1 cellular context compared by ENCODE assay signal in the genomic region with DNA sequence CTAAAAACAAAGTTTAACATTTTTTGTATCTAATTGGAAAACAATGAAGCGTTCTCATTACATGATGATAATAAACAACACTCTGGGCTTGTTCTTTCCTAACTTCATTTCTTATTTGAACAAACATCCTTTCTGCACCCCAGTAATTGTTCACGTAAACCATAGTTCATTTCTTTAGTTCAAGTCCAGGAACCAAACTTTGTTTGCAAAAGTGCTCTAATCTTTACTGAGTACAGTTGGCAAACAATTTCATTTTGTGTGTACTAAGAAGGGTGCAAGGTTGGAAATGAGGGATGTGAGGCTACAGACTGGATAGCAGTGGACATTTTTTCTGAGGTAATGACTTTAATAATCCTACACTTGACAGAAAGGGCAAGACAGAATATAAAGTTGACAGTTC.
A peak's percentile ranks its signal among the peaks of the same experiment; 100 is the strongest.
TF ChIP-seq lines count a peak whose summit lies in the region.

No MANE protein-coding gene starts in this region.

TF ChIP-seq in HepG2, 621 proteins besides CTCF, POLR2A, EP300 and RAD21 (continued from another document and continues in another):
- TF ChIP-seq ZNF546 (CRISPR knock-in tag; conservative IDR thresholded peaks at IDR 0.05) (no peak), NCOA2 (CRISPR knock-in tag; IDR thresholded peaks at IDR 0.05) (peak; percentile 62), FOXA1 (IDR thresholded peaks at IDR 0.05) (no peak), FOXA1 (CRISPR knock-in tag; IDR thresholded peaks at IDR 0.05) (peak; percentile 49; the same call in 1 of the 2 replicates), SMC3 (IDR thresholded peaks at IDR 0.05; ENCODE audit: low read length) (no peak), FOXJ3 (CRISPR knock-in tag; IDR thresholded peaks at IDR 0.05; ENCODE audit: borderline replicate concordance) (peak; percentile 79; the same call in 1 of the 2 replicates), SALL1 (CRISPR knock-in tag; IDR thresholded peaks at IDR 0.05) (peak; percentile 51; the same call in 1 of the 2 replicates), SATB2 (CRISPR knock-in tag; IDR thresholded peaks at IDR 0.05) (no peak), ZNF562 (CRISPR knock-in tag; IDR thresholded peaks at IDR 0.05; ENCODE audit: borderline replicate concordance) (no peak), SAP130 (CRISPR knock-in tag; IDR thresholded peaks at IDR 0.05; ENCODE audit: low read depth) (peak; percentile 31; the same call in 1 of the 2 replicates), ZNF850 (CRISPR knock-in tag; conservative IDR thresholded peaks at IDR 0.05) (no peak), TEAD3 (CRISPR knock-in tag; optimal IDR thresholded peaks at IDR 0.05; ENCODE audit: borderline replicate concordance) (no peak), FOXP1 (IDR thresholded peaks at IDR 0.05) (no peak), FOXP1 (CRISPR knock-in tag; IDR thresholded peaks at IDR 0.05) (peak; percentile 81; the same call in 1 of the 2 replicates), ELF3 (CRISPR knock-in tag; IDR thresholded peaks at IDR 0.05) (peak; percentile 40; the same call in 1 of the 2 replicates), IRX3 (CRISPR knock-in tag; IDR thresholded peaks at IDR 0.05; ENCODE audit: borderline replicate concordance, low read depth) (no peak), ZNF713 (CRISPR knock-in tag; IDR thresholded peaks at IDR 0.05) (no peak), KDM6A (CRISPR knock-in tag; IDR thresholded peaks at IDR 0.05; ENCODE audit: low read depth) (peak; percentile 43; the same call in 1 of the 2 replicates), BORCS8-MEF2B (CRISPR knock-in tag; IDR thresholded peaks at IDR 0.05) (no peak), MEF2D (CRISPR knock-in tag; IDR thresholded peaks at IDR 0.05) (no peak), FOXO1 (CRISPR knock-in tag; IDR thresholded peaks at IDR 0.05) (peak; percentile 30; the same call in 1 of the 2 replicates), ZNF616 (CRISPR knock-in tag; IDR thresholded peaks at IDR 0.05; ENCODE audit: low read depth) (no peak), SOX13 (IDR thresholded peaks at IDR 0.05) (peak; percentile 55; the same call in 1 of the 2 replicates), SOX13 (CRISPR knock-in tag; conservative IDR thresholded peaks at IDR 0.05 in 1 of 2, IDR thresholded peaks at IDR 0.05 in 1 of 2) (peak in 1 of 2 experiments; percentile 92; a peak in 2 of 4 replicates), CREM (IDR thresholded peaks at IDR 0.05) (peak; percentile 56; the same call in 1 of the 2 replicates), CREM (CRISPR knock-in tag; IDR thresholded peaks at IDR 0.05) (no peak), BCL6 (CRISPR knock-in tag; IDR thresholded peaks at IDR 0.05) (peak; percentile 80), ZNF235 (CRISPR knock-in tag; IDR thresholded peaks at IDR 0.05; ENCODE audit: borderline replicate concordance) (no peak), ATF1 (CRISPR knock-in tag; IDR thresholded peaks at IDR 0.05) (0 out of 2 replicates have a peak, but pooled peaks have one; percentile 17), EED (CRISPR knock-in tag; IDR thresholded peaks at IDR 0.05) (no peak)
- TF ChIP-seq, protein P1, sequence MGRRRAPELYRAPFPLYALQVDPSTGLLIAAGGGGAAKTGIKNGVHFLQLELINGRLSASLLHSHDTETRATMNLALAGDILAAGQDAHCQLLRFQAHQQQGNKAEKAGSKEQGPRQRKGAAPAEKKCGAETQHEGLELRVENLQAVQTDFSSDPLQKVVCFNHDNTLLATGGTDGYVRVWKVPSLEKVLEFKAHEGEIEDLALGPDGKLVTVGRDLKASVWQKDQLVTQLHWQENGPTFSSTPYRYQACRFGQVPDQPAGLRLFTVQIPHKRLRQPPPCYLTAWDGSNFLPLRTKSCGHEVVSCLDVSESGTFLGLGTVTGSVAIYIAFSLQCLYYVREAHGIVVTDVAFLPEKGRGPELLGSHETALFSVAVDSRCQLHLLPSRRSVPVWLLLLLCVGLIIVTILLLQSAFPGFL (CRISPR knock-in tag; IDR thresholded peaks at IDR 0.05) = no peak
- TF ChIP-seq, protein P2, sequence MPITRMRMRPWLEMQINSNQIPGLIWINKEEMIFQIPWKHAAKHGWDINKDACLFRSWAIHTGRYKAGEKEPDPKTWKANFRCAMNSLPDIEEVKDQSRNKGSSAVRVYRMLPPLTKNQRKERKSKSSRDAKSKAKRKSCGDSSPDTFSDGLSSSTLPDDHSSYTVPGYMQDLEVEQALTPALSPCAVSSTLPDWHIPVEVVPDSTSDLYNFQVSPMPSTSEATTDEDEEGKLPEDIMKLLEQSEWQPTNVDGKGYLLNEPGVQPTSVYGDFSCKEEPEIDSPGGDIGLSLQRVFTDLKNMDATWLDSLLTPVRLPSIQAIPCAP (CRISPR knock-in tag; IDR thresholded peaks at IDR 0.05; ENCODE audit: low read depth) = no peak
- TF ChIP-seq, protein P3, sequence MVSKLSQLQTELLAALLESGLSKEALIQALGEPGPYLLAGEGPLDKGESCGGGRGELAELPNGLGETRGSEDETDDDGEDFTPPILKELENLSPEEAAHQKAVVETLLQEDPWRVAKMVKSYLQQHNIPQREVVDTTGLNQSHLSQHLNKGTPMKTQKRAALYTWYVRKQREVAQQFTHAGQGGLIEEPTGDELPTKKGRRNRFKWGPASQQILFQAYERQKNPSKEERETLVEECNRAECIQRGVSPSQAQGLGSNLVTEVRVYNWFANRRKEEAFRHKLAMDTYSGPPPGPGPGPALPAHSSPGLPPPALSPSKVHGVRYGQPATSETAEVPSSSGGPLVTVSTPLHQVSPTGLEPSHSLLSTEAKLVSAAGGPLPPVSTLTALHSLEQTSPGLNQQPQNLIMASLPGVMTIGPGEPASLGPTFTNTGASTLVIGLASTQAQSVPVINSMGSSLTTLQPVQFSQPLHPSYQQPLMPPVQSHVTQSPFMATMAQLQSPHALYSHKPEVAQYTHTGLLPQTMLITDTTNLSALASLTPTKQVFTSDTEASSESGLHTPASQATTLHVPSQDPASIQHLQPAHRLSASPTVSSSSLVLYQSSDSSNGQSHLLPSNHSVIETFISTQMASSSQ (IDR thresholded peaks at IDR 0.05; ENCODE audit: low read depth) = no peak
- TF ChIP-seq, protein P3 (CRISPR knock-in tag; IDR thresholded peaks at IDR 0.05; ENCODE audit: borderline replicate concordance) = no peak
- TF ChIP-seq, protein P4, sequence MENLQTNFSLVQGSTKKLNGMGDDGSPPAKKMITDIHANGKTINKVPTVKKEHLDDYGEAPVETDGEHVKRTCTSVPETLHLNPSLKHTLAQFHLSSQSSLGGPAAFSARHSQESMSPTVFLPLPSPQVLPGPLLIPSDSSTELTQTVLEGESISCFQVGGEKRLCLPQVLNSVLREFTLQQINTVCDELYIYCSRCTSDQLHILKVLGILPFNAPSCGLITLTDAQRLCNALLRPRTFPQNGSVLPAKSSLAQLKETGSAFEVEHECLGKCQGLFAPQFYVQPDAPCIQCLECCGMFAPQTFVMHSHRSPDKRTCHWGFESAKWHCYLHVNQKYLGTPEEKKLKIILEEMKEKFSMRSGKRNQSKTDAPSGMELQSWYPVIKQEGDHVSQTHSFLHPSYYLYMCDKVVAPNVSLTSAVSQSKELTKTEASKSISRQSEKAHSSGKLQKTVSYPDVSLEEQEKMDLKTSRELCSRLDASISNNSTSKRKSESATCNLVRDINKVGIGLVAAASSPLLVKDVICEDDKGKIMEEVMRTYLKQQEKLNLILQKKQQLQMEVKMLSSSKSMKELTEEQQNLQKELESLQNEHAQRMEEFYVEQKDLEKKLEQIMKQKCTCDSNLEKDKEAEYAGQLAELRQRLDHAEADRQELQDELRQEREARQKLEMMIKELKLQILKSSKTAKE (CRISPR knock-in tag; IDR thresholded peaks at IDR 0.05; ENCODE audit: borderline replicate concordance) = peak; percentile 58; the same call in 1 of the 2 replicates
- TF ChIP-seq, protein P5, sequence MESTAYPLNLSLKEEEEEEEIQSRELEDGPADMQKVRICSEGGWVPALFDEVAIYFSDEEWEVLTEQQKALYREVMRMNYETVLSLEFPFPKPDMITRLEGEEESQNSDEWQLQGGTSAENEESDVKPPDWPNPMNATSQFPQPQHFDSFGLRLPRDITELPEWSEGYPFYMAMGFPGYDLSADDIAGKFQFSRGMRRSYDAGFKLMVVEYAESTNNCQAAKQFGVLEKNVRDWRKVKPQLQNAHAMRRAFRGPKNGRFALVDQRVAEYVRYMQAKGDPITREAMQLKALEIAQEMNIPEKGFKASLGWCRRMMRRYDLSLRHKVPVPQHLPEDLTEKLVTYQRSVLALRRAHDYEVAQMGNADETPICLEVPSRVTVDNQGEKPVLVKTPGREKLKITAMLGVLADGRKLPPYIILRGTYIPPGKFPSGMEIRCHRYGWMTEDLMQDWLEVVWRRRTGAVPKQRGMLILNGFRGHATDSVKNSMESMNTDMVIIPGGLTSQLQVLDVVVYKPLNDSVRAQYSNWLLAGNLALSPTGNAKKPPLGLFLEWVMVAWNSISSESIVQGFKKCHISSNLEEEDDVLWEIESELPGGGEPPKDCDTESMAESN (CRISPR knock-in tag; conservative IDR thresholded peaks at IDR 0.05) = no peak
- TF ChIP-seq, protein P6, sequence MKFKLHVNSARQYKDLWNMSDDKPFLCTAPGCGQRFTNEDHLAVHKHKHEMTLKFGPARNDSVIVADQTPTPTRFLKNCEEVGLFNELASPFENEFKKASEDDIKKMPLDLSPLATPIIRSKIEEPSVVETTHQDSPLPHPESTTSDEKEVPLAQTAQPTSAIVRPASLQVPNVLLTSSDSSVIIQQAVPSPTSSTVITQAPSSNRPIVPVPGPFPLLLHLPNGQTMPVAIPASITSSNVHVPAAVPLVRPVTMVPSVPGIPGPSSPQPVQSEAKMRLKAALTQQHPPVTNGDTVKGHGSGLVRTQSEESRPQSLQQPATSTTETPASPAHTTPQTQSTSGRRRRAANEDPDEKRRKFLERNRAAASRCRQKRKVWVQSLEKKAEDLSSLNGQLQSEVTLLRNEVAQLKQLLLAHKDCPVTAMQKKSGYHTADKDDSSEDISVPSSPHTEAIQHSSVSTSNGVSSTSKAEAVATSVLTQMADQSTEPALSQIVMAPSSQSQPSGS (CRISPR knock-in tag; IDR thresholded peaks at IDR 0.05) = 0 out of 2 replicates have a peak, but pooled peaks have one; percentile 18
- TF ChIP-seq, protein P7, sequence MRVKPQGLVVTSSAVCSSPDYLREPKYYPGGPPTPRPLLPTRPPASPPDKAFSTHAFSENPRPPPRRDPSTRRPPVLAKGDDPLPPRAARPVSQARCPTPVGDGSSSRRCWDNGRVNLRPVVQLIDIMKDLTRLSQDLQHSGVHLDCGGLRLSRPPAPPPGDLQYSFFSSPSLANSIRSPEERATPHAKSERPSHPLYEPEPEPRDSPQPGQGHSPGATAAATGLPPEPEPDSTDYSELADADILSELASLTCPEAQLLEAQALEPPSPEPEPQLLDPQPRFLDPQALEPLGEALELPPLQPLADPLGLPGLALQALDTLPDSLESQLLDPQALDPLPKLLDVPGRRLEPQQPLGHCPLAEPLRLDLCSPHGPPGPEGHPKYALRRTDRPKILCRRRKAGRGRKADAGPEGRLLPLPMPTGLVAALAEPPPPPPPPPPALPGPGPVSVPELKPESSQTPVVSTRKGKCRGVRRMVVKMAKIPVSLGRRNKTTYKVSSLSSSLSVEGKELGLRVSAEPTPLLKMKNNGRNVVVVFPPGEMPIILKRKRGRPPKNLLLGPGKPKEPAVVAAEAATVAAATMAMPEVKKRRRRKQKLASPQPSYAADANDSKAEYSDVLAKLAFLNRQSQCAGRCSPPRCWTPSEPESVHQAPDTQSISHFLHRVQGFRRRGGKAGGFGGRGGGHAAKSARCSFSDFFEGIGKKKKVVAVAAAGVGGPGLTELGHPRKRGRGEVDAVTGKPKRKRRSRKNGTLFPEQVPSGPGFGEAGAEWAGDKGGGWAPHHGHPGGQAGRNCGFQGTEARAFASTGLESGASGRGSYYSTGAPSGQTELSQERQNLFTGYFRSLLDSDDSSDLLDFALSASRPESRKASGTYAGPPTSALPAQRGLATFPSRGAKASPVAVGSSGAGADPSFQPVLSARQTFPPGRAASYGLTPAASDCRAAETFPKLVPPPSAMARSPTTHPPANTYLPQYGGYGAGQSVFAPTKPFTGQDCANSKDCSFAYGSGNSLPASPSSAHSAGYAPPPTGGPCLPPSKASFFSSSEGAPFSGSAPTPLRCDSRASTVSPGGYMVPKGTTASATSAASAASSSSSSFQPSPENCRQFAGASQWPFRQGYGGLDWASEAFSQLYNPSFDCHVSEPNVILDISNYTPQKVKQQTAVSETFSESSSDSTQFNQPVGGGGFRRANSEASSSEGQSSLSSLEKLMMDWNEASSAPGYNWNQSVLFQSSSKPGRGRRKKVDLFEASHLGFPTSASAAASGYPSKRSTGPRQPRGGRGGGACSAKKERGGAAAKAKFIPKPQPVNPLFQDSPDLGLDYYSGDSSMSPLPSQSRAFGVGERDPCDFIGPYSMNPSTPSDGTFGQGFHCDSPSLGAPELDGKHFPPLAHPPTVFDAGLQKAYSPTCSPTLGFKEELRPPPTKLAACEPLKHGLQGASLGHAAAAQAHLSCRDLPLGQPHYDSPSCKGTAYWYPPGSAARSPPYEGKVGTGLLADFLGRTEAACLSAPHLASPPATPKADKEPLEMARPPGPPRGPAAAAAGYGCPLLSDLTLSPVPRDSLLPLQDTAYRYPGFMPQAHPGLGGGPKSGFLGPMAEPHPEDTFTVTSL (CRISPR knock-in tag; IDR thresholded peaks at IDR 0.05; ENCODE audit: borderline replicate concordance) = peak; percentile 90; the same call in 1 of the 2 replicates
